ENCODE assay signal across 8 cellular contexts in genomic region chr1:228647523-228648444, GRCh38.
DNase-seq lines count a peak whose midpoint lies in the region; ATAC-seq, FAIRE-seq and TF ChIP-seq lines count a peak whose summit lies in the region.

No MANE protein-coding gene starts in this region.

- peak overlapping the region; percentile 11 for H3K14ac ChIP-seq in trophoblast cell (ENCODE audit: low read length)

- peak; percentile 42 for DNase-seq in AG10803 (ENCODE audit: low read depth)
- no peak for DNase-seq in H54 (ENCODE audit: insufficient read length, low spot score)
- DNase-seq in NCI-H510A treated with DMSO at 0.1 percent for 48 hours (lab: John Stamatoyannopoulos, UW), result peak; percentile 78
- DNase-seq in heart left ventricle, result peak in 2 of 5 donors; percentile 41 to 67
- DNase-seq in trophoblast cell, result peak; percentile 77 to 82
- no peak for DNase-seq in activated gamma-delta T cell treated with Interleukin-2 at 50 U/mL for 16 hours
- no peak for DNase-seq in middle frontal gyrus (ENCODE audit: extremely low spot score, low spot score)

- H3K4me1 ChIP-seq in heart left ventricle, result peaks cover 4 to 21% (median 18%) of the 10 kb centered on the region in 12 donors
- peaks cover 4 to 10% of the 10 kb centered on the region in 2 experiments for H3K4me1 ChIP-seq in trophoblast cell (ENCODE audit: control insufficient read depth in 1 of 2, insufficient read depth in 2 of 2, low read length in 2 of 2)

- intact Hi-C loops in heart left ventricle (cut with DNase I), result no loop called here

- no peak overlapping the region for H2AK5ac ChIP-seq in trophoblast cell (ENCODE audit: low read length)

- H4K91ac ChIP-seq in trophoblast cell (ENCODE audit: low read depth, low read length), result no peak overlapping the region

- TF ChIP-seq POLR2A in H54 (IDR thresholded peaks at IDR 0.05; ENCODE audit: low read depth, low read length), result 0 out of 2 replicates have a peak, but pooled peaks have one; percentile 30
- no peak for TF ChIP-seq POLR2A in heart left ventricle (IDR thresholded peaks at IDR 0.05)

- H3K18ac ChIP-seq in trophoblast cell (ENCODE audit: low read length), result peak overlapping the region; percentile 41

- no peaks in the 10 kb centered on the region for H3K9me3 ChIP-seq in heart left ventricle
- H3K9me3 ChIP-seq in trophoblast cell (ENCODE audit: insufficient read depth, low read depth, low read length), result no peaks in the 10 kb centered on the region

- no peaks in the 10 kb centered on the region for H3K79me2 ChIP-seq in trophoblast cell (ENCODE audit: control insufficient read depth, insufficient read depth, low read length, poor library complexity)

- H2BK12ac ChIP-seq in trophoblast cell (ENCODE audit: low read length), result no peak overlapping the region

- H3K27ac ChIP-seq in heart left ventricle (peak overlapping the region in 1 of 12 donors; percentile 11), trophoblast cell (ENCODE audit: low read depth, low read length) (no peak overlapping the region)

- peaks cover 26% of the 10 kb centered on the region for H3K36me3 Mint-ChIP-seq in activated T-helper 17 cell treated with anti-CD3 and anti-CD28 coated beads, Interleukin-2, amount 50 U/mL, for 72 hours (ENCODE audit: low read depth)

- ATAC-seq in activated T-helper 17 cell treated with anti-CD3 and anti-CD28 coated beads, Interleukin-2, amount 50 U/mL, for 72 hours (replicated peaks), result peak; percentile 47
- ATAC-seq in heart left ventricle, result peak; percentile 47 to 72 (median 60)

- H2BK5ac ChIP-seq in trophoblast cell (ENCODE audit: low read depth, low read length, poor library complexity), result no peak overlapping the region

- WGBS in heart left ventricle, 4 donors, result 1 to 4% (median 2%) methylated on average over 52 to 67 of the region's 67 CpGs
- WGBS in trophoblast cell (ENCODE audit: extremely low coverage, insufficient coverage, insufficient read length), result no CpG with 5 or more reads among the region's 67 CpGs

- peak overlapping the region; percentile 30 for H2AFZ ChIP-seq in trophoblast cell (ENCODE audit: insufficient read depth, low read length, poor library complexity)

- no peak overlapping the region for H2BK120ac ChIP-seq in trophoblast cell (ENCODE audit: insufficient read depth, low read length, poor library complexity)

- no peak for FAIRE-seq in H54 (lab: Jason Lieb, UNC)

- H3K36me3 ChIP-seq in heart left ventricle (no peaks in the 10 kb centered on the region), trophoblast cell (ENCODE audit: control insufficient read depth in 1 of 2, insufficient read depth in 2 of 2, low read length in 2 of 2) (no peaks in the 10 kb centered on the region)

- peak overlapping the region; percentile 82 for H3K4me3 Mint-ChIP-seq in activated T-helper 17 cell treated with anti-CD3 and anti-CD28 coated beads, Interleukin-2, amount 50 U/mL, for 72 hours

- H3K4ac ChIP-seq in trophoblast cell (ENCODE audit: low read depth, low read length), result no peak overlapping the region

- no peak for TF ChIP-seq CTCF in AG10803 (conservative IDR thresholded peaks at IDR 0.05; ENCODE audit: low read length)
- no peak for TF ChIP-seq CTCF in heart left ventricle (IDR thresholded peaks at IDR 0.05)

- H3K4me3 ChIP-seq in AG10803 (ENCODE audit: low read length) (peak overlapping the region; percentile 58), heart left ventricle (peak overlapping the region; percentile 2 to 63 (median 48)), trophoblast cell (ENCODE audit: low read depth, low read length) (peak overlapping the region; percentile 72)

- H3K9ac ChIP-seq in trophoblast cell (ENCODE audit: low read length), result no peak overlapping the region

- H3K27me3 Mint-ChIP-seq in activated T-helper 17 cell treated with anti-CD3 and anti-CD28 coated beads, Interleukin-2, amount 50 U/mL, for 72 hours, result peaks cover 34% of the 10 kb centered on the region

- peak overlapping the region; percentile 30 for H4K8ac ChIP-seq in trophoblast cell (ENCODE audit: low read depth, low read length)

- H3K79me1 ChIP-seq in trophoblast cell (ENCODE audit: low read length), result peaks cover 2% of the 10 kb centered on the region

- peak overlapping the region; percentile 79 for H3K4me2 ChIP-seq in trophoblast cell (ENCODE audit: low read length)

- peaks cover 15% of the 10 kb centered on the region for H3K4me1 Mint-ChIP-seq in activated T-helper 17 cell treated with anti-CD3 and anti-CD28 coated beads, Interleukin-2, amount 50 U/mL, for 72 hours

- H4K12ac ChIP-seq in trophoblast cell (ENCODE audit: low read depth, low read length), result peak overlapping the region; percentile 28

- peak overlapping the region; percentile 51 for H3K27ac Mint-ChIP-seq in activated T-helper 17 cell treated with anti-CD3 and anti-CD28 coated beads, Interleukin-2, amount 50 U/mL, for 72 hours

- no peaks in the 10 kb centered on the region for H3K9me3 Mint-ChIP-seq in activated T-helper 17 cell treated with anti-CD3 and anti-CD28 coated beads, Interleukin-2, amount 50 U/mL, for 72 hours

- H3K23ac ChIP-seq in trophoblast cell (ENCODE audit: low read length), result no peak overlapping the region

- H3K27me3 ChIP-seq in heart left ventricle (peaks cover 24 to 62% (median 51%) of the 10 kb centered on the region in 9 donors), trophoblast cell (ENCODE audit: insufficient read depth, low read length) (peaks cover 5% of the 10 kb centered on the region)

Comparison
In these comparisons a context has a peak if more than half of its experiments do, and no peak if none do; other contexts are left out.
1. DNase-seq: peak in AG10803 (single experiment), NCI-H510A treated with DMSO at 0.1 percent for 48 hours (single experiment) and trophoblast cell (2 of 2); none in H54 (single experiment), activated gamma-delta T cell treated with Interleukin-2 at 50 U/mL for 16 hours (single experiment) and middle frontal gyrus (single experiment).
2. Peak in every context shown above with its lines, with median percentiles within 50 percentile points of each other: H3K4me3 ChIP-seq.